8 cellular contexts compared by ENCODE assay signal in the genomic region with DNA sequence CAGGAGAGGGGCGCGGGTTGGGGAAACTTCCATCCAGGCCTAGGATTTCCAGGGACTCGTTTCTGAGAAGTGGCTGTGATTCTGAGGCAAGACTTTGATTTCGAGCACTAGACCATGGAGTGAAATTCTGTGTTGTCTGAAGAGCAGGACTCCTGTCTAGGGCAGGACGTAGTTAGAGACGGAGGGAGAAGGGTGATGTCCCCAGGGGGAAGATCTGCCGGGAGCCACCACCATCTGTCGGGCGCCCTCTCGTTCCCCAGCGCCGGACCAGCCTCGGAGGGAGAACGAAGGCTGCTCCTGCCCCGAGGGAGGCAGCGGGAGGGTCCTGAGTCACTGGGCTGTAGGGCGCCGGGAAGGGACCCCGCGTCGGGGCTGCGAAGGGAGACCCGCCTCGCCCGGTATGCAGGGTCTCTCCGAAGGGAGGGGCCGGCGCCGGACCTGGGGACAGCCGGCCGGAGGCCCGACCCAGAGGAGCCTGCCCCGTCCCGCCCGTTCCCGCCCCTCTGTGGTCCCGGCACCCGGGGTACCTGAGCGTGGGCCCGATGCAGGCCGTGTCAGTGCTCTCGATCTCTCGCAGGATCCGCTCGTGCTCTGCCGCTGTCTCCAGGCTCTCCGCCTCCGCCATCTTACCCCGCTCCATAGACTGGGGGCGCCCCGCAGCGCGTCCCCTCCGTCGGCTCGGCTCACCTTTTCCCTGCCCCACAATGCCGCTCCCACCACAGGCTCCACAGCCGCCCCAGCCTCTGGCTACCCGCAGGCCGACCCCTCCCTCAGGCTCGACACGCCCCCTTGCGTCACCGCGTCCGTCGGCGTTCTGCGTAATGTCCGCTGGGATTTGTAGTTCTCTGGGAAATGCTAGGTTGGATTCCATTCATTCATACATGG. TPM values are rescaled to one million over a fixed set of nuclear protein-coding genes. Genes with fewer than 3 reads are reported as not detected.
A peak's percentile ranks its signal among the peaks of the same experiment; 100 is the strongest.
DNase-seq lines count a peak whose midpoint lies in the region; ATAC-seq and TF ChIP-seq lines count a peak whose summit lies in the region.

A gene (minus strand): TSS at position 763 of the 885 bp plus-strand sequence.

- peak within 1 kb of the TSS; percentile 89 for H3K4me3 Mint-ChIP-seq in activated naive CD8-positive, alpha-beta T cell treated with anti-CD3 and anti-CD28 coated beads for 36 hours
- peak within 1 kb of the TSS; percentile 98 for H3K4me3 Mint-ChIP-seq in osteocyte (ENCODE audit: unreplicated experiment)

- peaks cover 12% of the 10 kb centered on the region for H3K36me3 Mint-ChIP-seq in activated naive CD8-positive, alpha-beta T cell treated with anti-CD3 and anti-CD28 coated beads for 36 hours
- peaks cover 7% of the 10 kb centered on the region for H3K36me3 Mint-ChIP-seq in osteocyte (ENCODE audit: unreplicated experiment)

- no peaks in the 10 kb centered on the region for H3K9me3 ChIP-seq in thoracic aorta

- H3K9me3 Mint-ChIP-seq in activated naive CD8-positive, alpha-beta T cell treated with anti-CD3 and anti-CD28 coated beads for 36 hours: no peaks in the 10 kb centered on the region
- H3K9me3 Mint-ChIP-seq in osteocyte (ENCODE audit: unreplicated experiment): no peaks in the 10 kb centered on the region

- peak within 1 kb of the TSS; percentile 62 for H3K27ac ChIP-seq in thoracic aorta

- H3K4me1 ChIP-seq in thoracic aorta (ENCODE audit: control insufficient read depth in 1 of 2, low read depth in 2 of 2): peaks cover 18 to 26% of the 10 kb centered on the region in 2 donors

- peak; percentile 95 for ATAC-seq in HG02571 (IDR thresholded peaks at IDR 0.05; ENCODE audit: unreplicated experiment)
- peak; percentile 91 for ATAC-seq in thoracic aorta (ENCODE audit: insufficient number of reproducible peaks, low FRiP score, low read depth)

- TF ChIP-seq CTCF in osteocyte (IDR thresholded peaks at IDR 0.05) (no peak), thoracic aorta (IDR thresholded peaks at IDR 0.05) (no peak)

- intact Hi-C loops in head of caudate nucleus (cut with DNase I): no loop called here

- peak; percentile 66 for DNase-seq in GM04504 (ENCODE audit: low read depth)
- peak; percentile 66 for DNase-seq in NCI-H1048 (lab: John Stamatoyannopoulos, UW)
- DNase-seq in SKM-1 treated with dmso at 0.1 percent for 144 hours (lab: John Stamatoyannopoulos, UW; ENCODE audit: unreplicated experiment): peak; percentile 60
- peak; percentile 87 for DNase-seq in activated naive CD8-positive, alpha-beta T cell treated with anti-CD3 and anti-CD28 coated beads for 36 hours
- DNase-seq in head of caudate nucleus: peak; percentile 93 to 98 (median 96)
- DNase-seq in osteocyte (ENCODE audit: extremely low spot score, unreplicated experiment): peak; percentile 95
- DNase-seq in thoracic aorta (ENCODE audit: low spot score): peak; percentile 63

- H3K36me3 ChIP-seq in thoracic aorta: no peaks in the 10 kb centered on the region

- peak within 1 kb of the TSS; percentile 91 for H3K4me3 ChIP-seq in thoracic aorta

- H3K27me3 Mint-ChIP-seq in activated naive CD8-positive, alpha-beta T cell treated with anti-CD3 and anti-CD28 coated beads for 36 hours: peaks cover 6% of the 10 kb centered on the region
- H3K27me3 Mint-ChIP-seq in osteocyte (ENCODE audit: unreplicated experiment): peaks cover 2% of the 10 kb centered on the region

- peak within 1 kb of the TSS; percentile 56 for H3K27ac Mint-ChIP-seq in activated naive CD8-positive, alpha-beta T cell treated with anti-CD3 and anti-CD28 coated beads for 36 hours
- H3K27ac Mint-ChIP-seq in osteocyte (ENCODE audit: unreplicated experiment): peak within 1 kb of the TSS; percentile 91

- no peaks in the 10 kb centered on the region for H3K27me3 ChIP-seq in thoracic aorta (replicated peaks; ENCODE audit: insufficient read depth)

- H3K4me1 Mint-ChIP-seq in activated naive CD8-positive, alpha-beta T cell treated with anti-CD3 and anti-CD28 coated beads for 36 hours: peaks cover 30% of the 10 kb centered on the region
- H3K4me1 Mint-ChIP-seq in osteocyte (ENCODE audit: unreplicated experiment): peaks cover 29% of the 10 kb centered on the region

RNA-seq across cellular contexts. Expression of the gene that starts here (rescaled TPM):
- total RNA-seq in activated naive CD8-positive, alpha-beta T cell treated with anti-CD3 and anti-CD28 coated beads for 36 hours: 1 to 10 TPM; 6.8 to 7.6 TPM
- total RNA-seq in osteocyte (31.2 and 33.8 TPM in 2 replicates), thoracic aorta (10 to 100 TPM; 29.6 to 44.5 TPM)

Comparison
In these comparisons a context has a peak if more than half of its experiments do, and no peak if none do; other contexts are left out.
1. Peak in every context shown above with its lines: DNase-seq, ATAC-seq, H3K4me3 ChIP-seq and H3K27ac ChIP-seq.